ENCODE assay signal across 12 cellular contexts in genomic region chrX:153647461-153648357, GRCh38. TPM values are rescaled to one million over a fixed set of nuclear protein-coding genes. Genes with fewer than 3 reads are reported as not detected.
DNase-seq lines count a peak whose midpoint lies in the region; ATAC-seq and TF ChIP-seq lines count a peak whose summit lies in the region.
"Had no signal": no experiment of that assay in that cellular context is flagged by ENCODE, and none has a peak within 500 bp of the region (broad histone marks: within the 10 kb centered on the region; RNA-seq: fewer than 3 reads in every experiment).

No MANE protein-coding gene starts in this region.

- H3K36me3 Mint-ChIP-seq in H9 (ENCODE audit: insufficient read depth in 1 of 3, low read depth in 3 of 3): peaks cover 0 to 4% (median 0%) of the 10 kb centered on the region in 3 experiments; a peak in 2 of 7 replicates
- H3K36me3 Mint-ChIP-seq in naive thymus-derived CD8-positive, alpha-beta T cell: peaks cover 0 to 3% (median 0%) of the 10 kb centered on the region in 3 donors
- no peaks in the 10 kb centered on the region for H3K36me3 Mint-ChIP-seq in activated T-helper 2 cell treated with anti-CD3 and anti-CD28 coated beads, Interferon-gamma antibody, Interleukin-2, Interleukin-4, amounts not matched to agents 10 μg/mL and 5 μg/mL and 100 μg/mL, durations not matched to agents 14 hours and 24 hours and 36 hours (ENCODE audit: low read depth)

- no peak overlapping the region for H2BK12ac ChIP-seq in H9 (ENCODE audit: insufficient read length, low read depth, low read length)

- H3K23ac ChIP-seq in H9 (ENCODE audit: insufficient read length, low read depth, low read length): no peak overlapping the region

- H3K79me1 ChIP-seq in H9 (ENCODE audit: insufficient read depth, low read depth, low read length, poor library complexity, severe bottlenecking): no peaks in the 10 kb centered on the region

- no peak overlapping the region for H3K56ac ChIP-seq in H9 (ENCODE audit: insufficient read length, low read depth, low read length)

- no peak overlapping the region for H2BK5ac ChIP-seq in H9 (ENCODE audit: insufficient read length, low read length)

- H3K23me2 ChIP-seq in H9 (ENCODE audit: insufficient read length, low read depth, low read length, poor library complexity, severe bottlenecking): peaks cover 14% of the 10 kb centered on the region

- peak overlapping the region; percentile 21; the same call in 1 of the 2 replicates for H3K4me3 ChIP-seq in ACC112 (ENCODE audit: low read depth, low read length)
- H3K4me3 ChIP-seq in coronary artery: peak overlapping the region; percentile 41

- no peak overlapping the region for H3K27ac Mint-ChIP-seq in H9
- H3K27ac Mint-ChIP-seq in naive thymus-derived CD8-positive, alpha-beta T cell: no peak overlapping the region
- no peak overlapping the region for H3K27ac Mint-ChIP-seq in activated T-helper 2 cell treated with anti-CD3 and anti-CD28 coated beads, Interferon-gamma antibody, Interleukin-2, Interleukin-4, amounts not matched to agents 10 μg/mL and 5 μg/mL and 100 μg/mL, durations not matched to agents 14 hours and 24 hours and 36 hours

- H3K27me3 ChIP-seq in ACC112 (ENCODE audit: insufficient read depth, low read length) (peaks cover 55% of the 10 kb centered on the region), H9 (ENCODE audit: insufficient read depth, low read length) (peaks cover 51% of the 10 kb centered on the region)

- H3K36me3 ChIP-seq in ACC112 (ENCODE audit: insufficient read depth, low read length): no peaks in the 10 kb centered on the region
- H3K36me3 ChIP-seq: BLaER1, MG63, transverse colon had no signal

- H4K91ac ChIP-seq in H9 (ENCODE audit: insufficient read length, low read depth, low read length): no peak overlapping the region

- peak; percentile 25 for DNase-seq in H9
- no peak for DNase-seq in coronary artery (ENCODE audit: low spot score)
- peak in 1 of 10 donors; percentile 28 for DNase-seq in naive thymus-derived CD8-positive, alpha-beta T cell
- DNase-seq in NCI-H345 treated with DMSO at 0.1 percent for 48 hours (lab: John Stamatoyannopoulos, UW; ENCODE audit: unreplicated experiment): no peak
- DNase-seq in activated T-helper 2 cell treated with anti-CD3 and anti-CD28 coated beads, Interferon-gamma antibody, Interleukin-2, Interleukin-4, amounts not matched to agents 10 μg/mL and 5 μg/mL and 100 μg/mL, durations not matched to agents 14 hours and 24 hours and 36 hours (ENCODE audit: low spot score): no peak
- DNase-seq: foreskin melanocyte, transverse colon had no signal

- H3K18ac ChIP-seq in H9 (ENCODE audit: insufficient read length, low read depth, low read length): no peak overlapping the region

- H2BK15ac ChIP-seq in H9 (ENCODE audit: low read depth, low read length): no peak overlapping the region

- no peak overlapping the region for H3K27ac ChIP-seq in ACC112 (ENCODE audit: low read depth, low read length)
- H3K27ac ChIP-seq in H9 (ENCODE audit: insufficient read length, low read depth, low read length): no peak overlapping the region
- H3K27ac ChIP-seq in coronary artery: no peak overlapping the region
- H3K27ac ChIP-seq: BLaER1, transverse colon had no signal

- peaks cover 27% of the 10 kb centered on the region for H3K9me3 ChIP-seq in H9 (ENCODE audit: control insufficient read depth, low read depth, low read length)
- H3K9me3 ChIP-seq: MG63, transverse colon had no signal

- peaks cover 2% of the 10 kb centered on the region for H4K20me1 ChIP-seq in H9 (ENCODE audit: control insufficient read depth, insufficient read depth, insufficient read length)

- no peak overlapping the region for H3K14ac ChIP-seq in H9 (ENCODE audit: insufficient read depth, low read length)

- no CpG with 5 or more reads among the region's 85 CpGs for WGBS in H9 (ENCODE audit: extremely low coverage, insufficient read length, low lambda C conversion rate)

- no peak overlapping the region for H3T11ph ChIP-seq in H9 (ENCODE audit: low read length)

- H3K4me3 Mint-ChIP-seq in H9: peak overlapping the region in 1 of 2 experiments; percentile 65; a peak in 2 of 5 replicates
- H3K4me3 Mint-ChIP-seq in naive thymus-derived CD8-positive, alpha-beta T cell: peak overlapping the region in 6 of 10 donors; percentile 30 to 64 (median 42)
- no peak overlapping the region for H3K4me3 Mint-ChIP-seq in activated T-helper 2 cell treated with anti-CD3 and anti-CD28 coated beads, Interferon-gamma antibody, Interleukin-2, Interleukin-4, amounts not matched to agents 10 μg/mL and 5 μg/mL and 100 μg/mL, durations not matched to agents 14 hours and 24 hours and 36 hours (ENCODE audit: low read depth)

- no peak overlapping the region for H3K4ac ChIP-seq in H9 (ENCODE audit: low read depth, low read length)

- no peak overlapping the region for H2AK5ac ChIP-seq in H9 (ENCODE audit: insufficient read length, low read length)

- peaks cover 54 to 68% of the 10 kb centered on the region in 2 experiments for H3K9me3 Mint-ChIP-seq in H9
- H3K9me3 Mint-ChIP-seq in naive thymus-derived CD8-positive, alpha-beta T cell: peaks cover 0 to 4% (median 0%) of the 10 kb centered on the region in 9 donors
- H3K9me3 Mint-ChIP-seq in activated T-helper 2 cell treated with anti-CD3 and anti-CD28 coated beads, Interferon-gamma antibody, Interleukin-2, Interleukin-4, amounts not matched to agents 10 μg/mL and 5 μg/mL and 100 μg/mL, durations not matched to agents 14 hours and 24 hours and 36 hours: no peaks in the 10 kb centered on the region

- no peak overlapping the region for H3K9ac ChIP-seq in H9 (ENCODE audit: extremely low read depth, insufficient read length, low read length)
- H3K9ac ChIP-seq: BLaER1 had no signal

- TF ChIP-seq CTCF in H9 (conservative IDR thresholded peaks at IDR 0.05) (no peak), coronary artery (IDR thresholded peaks at IDR 0.05) (no peak)

- no peak overlapping the region for H4K8ac ChIP-seq in H9 (replicated peaks; ENCODE audit: insufficient read length, low read depth, low read length)

- peaks cover 62% of the 10 kb centered on the region for H3K27me3 Mint-ChIP-seq in H9 (ENCODE audit: low read depth)
- H3K27me3 Mint-ChIP-seq in naive thymus-derived CD8-positive, alpha-beta T cell: peaks cover 3 to 36% (median 9%) of the 10 kb centered on the region in 5 donors
- H3K27me3 Mint-ChIP-seq in activated T-helper 2 cell treated with anti-CD3 and anti-CD28 coated beads, Interferon-gamma antibody, Interleukin-2, Interleukin-4, amounts not matched to agents 10 μg/mL and 5 μg/mL and 100 μg/mL, durations not matched to agents 14 hours and 24 hours and 36 hours (ENCODE audit: low read depth): peaks cover 40% of the 10 kb centered on the region

- POLR2A ChIA-PET in naive thymus-derived CD8-positive, alpha-beta T cell (lab: Charles Lee): no interaction called here

- peak overlapping the region; percentile 9 for H3K4me2 ChIP-seq in H9 (ENCODE audit: insufficient read depth, insufficient read length, low read length)

- peak; percentile 33 to 47 for ATAC-seq in naive thymus-derived CD8-positive, alpha-beta T cell
- ATAC-seq in HG02981 (IDR thresholded peaks at IDR 0.05; ENCODE audit: unreplicated experiment) (no peak), HG03095 (IDR thresholded peaks at IDR 0.05; ENCODE audit: unreplicated experiment) (no peak)

- intact Hi-C loops in activated T-helper 2 cell treated with anti-CD3 and anti-CD28 coated beads, Interferon-gamma antibody, Interleukin-2, Interleukin-4, amounts not matched to agents 10 μg/mL and 5 μg/mL and 100 μg/mL, durations not matched to agents 14 hours and 24 hours and 36 hours (cut with micrococcal nuclease): no loop called here

- H2AFZ ChIP-seq in ACC112 (ENCODE audit: low read length, unreplicated experiment): no peak overlapping the region
- H2AFZ ChIP-seq in H9 (ENCODE audit: low read length): no peak overlapping the region

- H3K79me2 ChIP-seq in ACC112 (ENCODE audit: control insufficient read depth, insufficient read depth, low read length, unreplicated experiment): no peaks in the 10 kb centered on the region
- no peaks in the 10 kb centered on the region for H3K79me2 ChIP-seq in H9 (ENCODE audit: insufficient read depth, low read length)

- peaks cover 5 to 7% of the 10 kb centered on the region in 2 experiments for H3K4me1 Mint-ChIP-seq in H9
- peaks cover 1 to 6% (median 4%) of the 10 kb centered on the region in 4 donors for H3K4me1 Mint-ChIP-seq in naive thymus-derived CD8-positive, alpha-beta T cell
- H3K4me1 Mint-ChIP-seq in activated T-helper 2 cell treated with anti-CD3 and anti-CD28 coated beads, Interferon-gamma antibody, Interleukin-2, Interleukin-4, amounts not matched to agents 10 μg/mL and 5 μg/mL and 100 μg/mL, durations not matched to agents 14 hours and 24 hours and 36 hours (ENCODE audit: low read depth): peaks cover 4% of the 10 kb centered on the region

- H3K4me1 ChIP-seq in ACC112 (ENCODE audit: control insufficient read depth, insufficient read depth, low read length, unreplicated experiment) (no peaks in the 10 kb centered on the region), H9 (ENCODE audit: insufficient read depth, low read length) (no peaks in the 10 kb centered on the region; the same call in 1 of the 2 replicates)

- H4K5ac ChIP-seq in H9 (ENCODE audit: insufficient read length, low read depth, low read length): no peak overlapping the region

- H2BK120ac ChIP-seq in H9 (ENCODE audit: low read depth, low read length, poor library complexity, severe bottlenecking): no peak overlapping the region

- no peak overlapping the region for H2BK20ac ChIP-seq in H9 (ENCODE audit: low read depth, low read length, poor library complexity, severe bottlenecking)

RNA-seq across cellular contexts. Expression of gene DUSP9, which starts 0.7 kb away (rescaled TPM):
- total RNA-seq in H9 (2021): 2.3 and 2.4 TPM in 2 replicates
- not detected for total RNA-seq in naive thymus-derived CD8-positive, alpha-beta T cell
- polyA plus RNA-seq in naive thymus-derived CD8-positive, alpha-beta T cell: not detected
- total RNA-seq in activated T-helper 2 cell treated with anti-CD3 and anti-CD28 coated beads, Interferon-gamma antibody, Interleukin-2, Interleukin-4, amounts not matched to agents 10 μg/mL and 5 μg/mL and 100 μg/mL, durations not matched to agents 14 hours and 24 hours and 36 hours: 0.11 and 0.16 TPM in 2 replicates
- total RNA-seq: transverse colon had no signal

RNA-seq across cellular contexts. Expression of gene PNCK, which starts 25.9 kb away (rescaled TPM):
- total RNA-seq in H9 (2021): 26.2 and 26.8 TPM in 2 replicates
- not detected for total RNA-seq in naive thymus-derived CD8-positive, alpha-beta T cell
- not detected for polyA plus RNA-seq in naive thymus-derived CD8-positive, alpha-beta T cell
- 0.18 and 0.43 TPM in 2 replicates for total RNA-seq in activated T-helper 2 cell treated with anti-CD3 and anti-CD28 coated beads, Interferon-gamma antibody, Interleukin-2, Interleukin-4, amounts not matched to agents 10 μg/mL and 5 μg/mL and 100 μg/mL, durations not matched to agents 14 hours and 24 hours and 36 hours

RNA-seq across cellular contexts. Expression of gene SLC6A8, which starts 40.0 kb away (rescaled TPM):
- 229 and 231 TPM in 2 replicates for total RNA-seq in H9 (2021)
- total RNA-seq in naive thymus-derived CD8-positive, alpha-beta T cell: under 1 TPM; 0.31 to 0.49 TPM
- under 1 TPM in 2 of 3 donors, not detected in 1; 0.04 to 0.16 TPM for polyA plus RNA-seq in naive thymus-derived CD8-positive, alpha-beta T cell
- total RNA-seq in activated T-helper 2 cell treated with anti-CD3 and anti-CD28 coated beads, Interferon-gamma antibody, Interleukin-2, Interleukin-4, amounts not matched to agents 10 μg/mL and 5 μg/mL and 100 μg/mL, durations not matched to agents 14 hours and 24 hours and 36 hours: 2.2 and 2.5 TPM in 2 replicates

RNA-seq across cellular contexts. Expression of gene CCNQ, which starts 48.8 kb away (rescaled TPM):
- 16.1 and 18.4 TPM in 2 replicates for total RNA-seq in H9 (2021)
- total RNA-seq in naive thymus-derived CD8-positive, alpha-beta T cell: 10 to 100 TPM; 25.3 to 27.3 TPM
- polyA plus RNA-seq in naive thymus-derived CD8-positive, alpha-beta T cell: 10 to 100 TPM; 28.7 to 37.6 (median 33.8) TPM
- total RNA-seq in activated T-helper 2 cell treated with anti-CD3 and anti-CD28 coated beads, Interferon-gamma antibody, Interleukin-2, Interleukin-4, amounts not matched to agents 10 μg/mL and 5 μg/mL and 100 μg/mL, durations not matched to agents 14 hours and 24 hours and 36 hours: 23.6 and 25.3 TPM in 2 replicates

Comparison
In these comparisons a context has a peak if more than half of its experiments do, and no peak if none do; other contexts are left out.
1. ATAC-seq: peak in naive thymus-derived CD8-positive, alpha-beta T cell (2 of 2); none in HG02981 (single experiment) and HG03095 (single experiment).
2. RNA of gene PNCK, which starts 25.9 kb away (total RNA-seq): 26.2 to 26.8 TPM in H9; 0.18 to 0.43 TPM in activated T-helper 2 cell treated with anti-CD3 and anti-CD28 coated beads, Interferon-gamma antibody, Interleukin-2, Interleukin-4, amounts not matched to agents 10 μg/mL and 5 μg/mL and 100 μg/mL, durations not matched to agents 14 hours and 24 hours and 36 hours and not detected in naive thymus-derived CD8-positive, alpha-beta T cell; every median in the first group is over 10 times any median in the second.
3. RNA of gene SLC6A8, which starts 40.0 kb away (total RNA-seq): 229 to 231 TPM in H9; 2.2 to 2.5 TPM in activated T-helper 2 cell treated with anti-CD3 and anti-CD28 coated beads, Interferon-gamma antibody, Interleukin-2, Interleukin-4, amounts not matched to agents 10 μg/mL and 5 μg/mL and 100 μg/mL, durations not matched to agents 14 hours and 24 hours and 36 hours and 0.31 to 0.49 TPM in naive thymus-derived CD8-positive, alpha-beta T cell; every median in the first group is over 10 times any median in the second.